In the genomic region with DNA sequence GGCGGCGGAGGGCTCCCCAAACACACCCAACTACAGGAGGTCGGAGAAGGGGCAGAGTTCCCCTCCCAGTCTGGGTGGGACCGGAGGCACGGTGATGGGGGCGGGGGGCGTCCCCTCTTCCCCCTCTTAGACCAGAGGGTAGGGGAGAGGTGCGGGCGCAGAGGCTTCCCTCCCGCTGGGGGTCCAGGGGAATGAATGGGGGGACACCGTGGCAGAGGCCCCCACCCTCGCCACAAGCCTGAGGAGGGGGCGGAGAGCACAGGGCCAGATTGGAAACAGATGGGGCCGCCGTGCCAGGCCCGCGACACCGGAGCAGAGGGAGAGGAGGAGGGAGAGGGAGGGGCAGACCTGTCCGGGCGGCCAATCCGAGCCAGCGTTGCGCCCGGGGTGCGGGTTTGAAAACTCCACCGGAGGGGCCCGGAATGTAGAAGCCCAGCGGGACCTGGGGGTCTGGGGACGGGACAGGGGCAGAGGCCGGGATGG, we compare ENCODE assay signal across 8 cellular contexts. TPM values are rescaled to one million over a fixed set of nuclear protein-coding genes. Genes with fewer than 3 reads are reported as not detected.
DNase-seq lines count a peak whose midpoint lies in the region; ATAC-seq and TF ChIP-seq lines count a peak whose summit lies in the region.

No MANE protein-coding gene starts in this region.

- peaks cover 10% of the 10 kb centered on the region for H3K27me3 Mint-ChIP-seq in activated CD4-positive, alpha-beta T cell treated with anti-CD3 and anti-CD28 coated beads for 36 hours
- peaks cover 14% of the 10 kb centered on the region for H3K27me3 Mint-ChIP-seq in activated CD4-positive, alpha-beta T cell treated with anti-CD3 and anti-CD28 coated beads, Interleukin-2, amount 10 ng/mL, durations not matched to agents 7 days and 5 days

- H3K9me3 ChIP-seq in ovary, result no peaks in the 10 kb centered on the region

- peak overlapping the region; percentile 49 for H3K4me3 Mint-ChIP-seq in activated CD4-positive, alpha-beta T cell treated with anti-CD3 and anti-CD28 coated beads for 36 hours
- H3K4me3 Mint-ChIP-seq in activated CD4-positive, alpha-beta T cell treated with anti-CD3 and anti-CD28 coated beads, Interleukin-2, amount 10 ng/mL, durations not matched to agents 7 days and 5 days, result no peak overlapping the region

- peaks cover 12% of the 10 kb centered on the region for H3K4me1 ChIP-seq in ovary (ENCODE audit: insufficient read depth)

- peak overlapping the region; percentile 68 for H3K4me3 ChIP-seq in ovary

- no peak for TF ChIP-seq POLR2A in ovary (IDR thresholded peaks at IDR 0.05)

- WGBS in ovary, 3 donors, result 0 to 2% (median 0%) methylated on average over 26 to 30 of the region's 30 CpGs

- intact Hi-C loops in activated CD4-positive, alpha-beta T cell treated with anti-CD3 and anti-CD28 coated beads for 36 hours (cut with DNase I, micrococcal nuclease), result loop anchor here in 1 of 2 experiments (1.0 kb wide), 1 partner anchor 47 kb away; the partner anchor contains the start of gene PTPRS
- intact Hi-C loops in ovary (cut with DNase I), result no loop called here

- no peaks in the 10 kb centered on the region for H3K27me3 ChIP-seq in ovary

- peak overlapping the region in 1 of 2 donors; percentile 92 for H3K27ac ChIP-seq in ovary

- CTCF ChIA-PET in activated CD4-positive, alpha-beta T cell treated with anti-CD3 and anti-CD28 coated beads for 36 hours (lab: Charles Lee), result no interaction called here
- CTCF ChIA-PET in activated CD4-positive, alpha-beta T cell treated with anti-CD3 and anti-CD28 coated beads, Interleukin-2, amount 10 ng/mL, durations not matched to agents 7 days and 5 days (lab: Charles Lee), result no interaction called here

- no peaks in the 10 kb centered on the region for H3K9me3 Mint-ChIP-seq in activated CD4-positive, alpha-beta T cell treated with anti-CD3 and anti-CD28 coated beads for 36 hours (ENCODE audit: low read depth)
- H3K9me3 Mint-ChIP-seq in activated CD4-positive, alpha-beta T cell treated with anti-CD3 and anti-CD28 coated beads, Interleukin-2, amount 10 ng/mL, durations not matched to agents 7 days and 5 days, result no peaks in the 10 kb centered on the region

- DNase-seq in activated CD4-positive, alpha-beta T cell treated with anti-CD3 and anti-CD28 coated beads for 36 hours, result peak; percentile 35
- no peak for DNase-seq in activated CD4-positive, alpha-beta T cell treated with anti-CD3 and anti-CD28 coated beads, Interleukin-2, amount 50 U/mL, for 48 hours
- peak; percentile 49 for DNase-seq in fibroblast of the conjunctiva (ENCODE audit: low read depth)
- DNase-seq in ovary, result peak in 3 of 5 donors; percentile 56 to 65 (median 62)
- DNase-seq in activated CD4-positive, alpha-beta T cell treated with anti-CD3 and anti-CD28 coated beads, Interleukin-2, amount 10 ng/mL, durations not matched to agents 7 days and 5 days, result no peak
- no peak for DNase-seq in NCI-H446 treated with DMSO at 0.1 percent for 48 hours (lab: John Stamatoyannopoulos, UW)

- no peaks in the 10 kb centered on the region for H3K36me3 ChIP-seq in ovary

- TF ChIP-seq CTCF in ovary (IDR thresholded peaks at IDR 0.05), result no peak

- POLR2A ChIA-PET in activated CD4-positive, alpha-beta T cell treated with anti-CD3 and anti-CD28 coated beads for 36 hours (lab: Charles Lee), result no interaction called here
- POLR2A ChIA-PET in activated CD4-positive, alpha-beta T cell treated with anti-CD3 and anti-CD28 coated beads, Interleukin-2, amount 10 ng/mL, durations not matched to agents 7 days and 5 days (lab: Charles Lee), result no interaction called here

- peak; percentile 16 for ATAC-seq in activated CD4-positive, alpha-beta T cell treated with anti-CD3 and anti-CD28 coated beads for 36 hours
- ATAC-seq in SK-N-SH treated with all-trans-retinoic acid at 6 μM for 48 hours (peak; percentile 85), HG03135 (IDR thresholded peaks at IDR 0.05; ENCODE audit: unreplicated experiment) (no peak)

- TF ChIP-seq EP300 in ovary (IDR thresholded peaks at IDR 0.05), result no peak

- H3K36me3 Mint-ChIP-seq in activated CD4-positive, alpha-beta T cell treated with anti-CD3 and anti-CD28 coated beads for 36 hours (ENCODE audit: low read depth), result no peaks in the 10 kb centered on the region
- no peaks in the 10 kb centered on the region for H3K36me3 Mint-ChIP-seq in activated CD4-positive, alpha-beta T cell treated with anti-CD3 and anti-CD28 coated beads, Interleukin-2, amount 10 ng/mL, durations not matched to agents 7 days and 5 days (ENCODE audit: low read depth)

- no peak overlapping the region for H3K27ac Mint-ChIP-seq in activated CD4-positive, alpha-beta T cell treated with anti-CD3 and anti-CD28 coated beads for 36 hours
- no peak overlapping the region for H3K27ac Mint-ChIP-seq in activated CD4-positive, alpha-beta T cell treated with anti-CD3 and anti-CD28 coated beads, Interleukin-2, amount 10 ng/mL, durations not matched to agents 7 days and 5 days

- peaks cover 7% of the 10 kb centered on the region for H3K4me1 Mint-ChIP-seq in activated CD4-positive, alpha-beta T cell treated with anti-CD3 and anti-CD28 coated beads for 36 hours
- no peaks in the 10 kb centered on the region for H3K4me1 Mint-ChIP-seq in activated CD4-positive, alpha-beta T cell treated with anti-CD3 and anti-CD28 coated beads, Interleukin-2, amount 10 ng/mL, durations not matched to agents 7 days and 5 days

TF ChIP-seq in SK-N-SH treated with all-trans-retinoic acid at 6 μM for 48 hours, 23 proteins besides CTCF, POLR2A, EP300 and RAD21:
- TF ChIP-seq POU6F1 (CRISPR knock-in tag; IDR thresholded peaks at IDR 0.05; ENCODE audit: borderline replicate concordance, low read depth), result no peak
- TF ChIP-seq BACH2 (CRISPR knock-in tag; IDR thresholded peaks at IDR 0.05; ENCODE audit: borderline replicate concordance), result no peak
- peak; percentile 83 for TF ChIP-seq TCF4 (CRISPR knock-in tag; IDR thresholded peaks at IDR 0.05; ENCODE audit: borderline replicate concordance)
- TF ChIP-seq TOX (CRISPR knock-in tag; IDR thresholded peaks at IDR 0.05; ENCODE audit: borderline replicate concordance), result no peak
- no peak for TF ChIP-seq ZNF565 (CRISPR knock-in tag; conservative IDR thresholded peaks at IDR 0.05; ENCODE audit: low read depth)
- TF ChIP-seq, protein P1, sequence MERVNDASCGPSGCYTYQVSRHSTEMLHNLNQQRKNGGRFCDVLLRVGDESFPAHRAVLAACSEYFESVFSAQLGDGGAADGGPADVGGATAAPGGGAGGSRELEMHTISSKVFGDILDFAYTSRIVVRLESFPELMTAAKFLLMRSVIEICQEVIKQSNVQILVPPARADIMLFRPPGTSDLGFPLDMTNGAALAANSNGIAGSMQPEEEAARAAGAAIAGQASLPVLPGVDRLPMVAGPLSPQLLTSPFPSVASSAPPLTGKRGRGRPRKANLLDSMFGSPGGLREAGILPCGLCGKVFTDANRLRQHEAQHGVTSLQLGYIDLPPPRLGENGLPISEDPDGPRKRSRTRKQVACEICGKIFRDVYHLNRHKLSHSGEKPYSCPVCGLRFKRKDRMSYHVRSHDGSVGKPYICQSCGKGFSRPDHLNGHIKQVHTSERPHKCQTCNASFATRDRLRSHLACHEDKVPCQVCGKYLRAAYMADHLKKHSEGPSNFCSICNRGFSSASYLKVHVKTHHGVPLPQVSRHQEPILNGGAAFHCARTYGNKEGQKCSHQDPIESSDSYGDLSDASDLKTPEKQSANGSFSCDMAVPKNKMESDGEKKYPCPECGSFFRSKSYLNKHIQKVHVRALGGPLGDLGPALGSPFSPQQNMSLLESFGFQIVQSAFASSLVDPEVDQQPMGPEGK (CRISPR knock-in tag; IDR thresholded peaks at IDR 0.05; ENCODE audit: borderline replicate concordance), result peak; percentile 95; the same call in 1 of the 2 replicates
- no peak for TF ChIP-seq OSR1 (CRISPR knock-in tag; IDR thresholded peaks at IDR 0.05)
- TF ChIP-seq ZFP3 (CRISPR knock-in tag; IDR thresholded peaks at IDR 0.05), result no peak
- no peak for TF ChIP-seq ZNF8 (CRISPR knock-in tag; IDR thresholded peaks at IDR 0.05)
- TF ChIP-seq ZC3H10 (CRISPR knock-in tag; IDR thresholded peaks at IDR 0.05), result no peak
TF ChIP-seq in SK-N-SH treated with all-trans-retinoic acid at 6 μM for 48 hours: peak in this region for 2.

RNA-seq across cellular contexts. Expression of gene PTPRS, which starts 47.0 kb away (rescaled TPM):
- 1 to 10 TPM; 1.8 TPM for total RNA-seq in activated CD4-positive, alpha-beta T cell treated with anti-CD3 and anti-CD28 coated beads for 36 hours
- total RNA-seq in ovary, result 100 to 1,000 TPM; 137 to 196 (median 170) TPM
- 10 to 100 TPM; 12.3 to 37.4 TPM for polyA plus RNA-seq in ovary
- total RNA-seq in activated CD4-positive, alpha-beta T cell treated with anti-CD3 and anti-CD28 coated beads, Interleukin-2, amount 10 ng/mL, durations not matched to agents 7 days and 5 days, result under 1 TPM; 0.02 to 0.08 TPM

Comparison
In these comparisons a context has a peak if more than half of its experiments do, and no peak if none do; other contexts are left out.
1. DNase-seq: peak in activated CD4-positive, alpha-beta T cell treated with anti-CD3 and anti-CD28 coated beads for 36 hours (single experiment), fibroblast of the conjunctiva (single experiment) and ovary (3 of 5); none in activated CD4-positive, alpha-beta T cell treated with anti-CD3 and anti-CD28 coated beads, Interleukin-2, amount 50 U/mL, for 48 hours (0 of 2), activated CD4-positive, alpha-beta T cell treated with anti-CD3 and anti-CD28 coated beads, Interleukin-2, amount 10 ng/mL, durations not matched to agents 7 days and 5 days (single experiment) and NCI-H446 treated with DMSO at 0.1 percent for 48 hours (single experiment).
2. RNA of gene PTPRS, which starts 47.0 kb away (total RNA-seq): 137 to 196 TPM in ovary; 1.8 TPM in activated CD4-positive, alpha-beta T cell treated with anti-CD3 and anti-CD28 coated beads for 36 hours and 0.02 to 0.08 TPM in activated CD4-positive, alpha-beta T cell treated with anti-CD3 and anti-CD28 coated beads, Interleukin-2, amount 10 ng/mL, durations not matched to agents 7 days and 5 days; every median in the first group is over 10 times any median in the second.